ENCODE assay signal across 14 cellular contexts in the genomic region with DNA sequence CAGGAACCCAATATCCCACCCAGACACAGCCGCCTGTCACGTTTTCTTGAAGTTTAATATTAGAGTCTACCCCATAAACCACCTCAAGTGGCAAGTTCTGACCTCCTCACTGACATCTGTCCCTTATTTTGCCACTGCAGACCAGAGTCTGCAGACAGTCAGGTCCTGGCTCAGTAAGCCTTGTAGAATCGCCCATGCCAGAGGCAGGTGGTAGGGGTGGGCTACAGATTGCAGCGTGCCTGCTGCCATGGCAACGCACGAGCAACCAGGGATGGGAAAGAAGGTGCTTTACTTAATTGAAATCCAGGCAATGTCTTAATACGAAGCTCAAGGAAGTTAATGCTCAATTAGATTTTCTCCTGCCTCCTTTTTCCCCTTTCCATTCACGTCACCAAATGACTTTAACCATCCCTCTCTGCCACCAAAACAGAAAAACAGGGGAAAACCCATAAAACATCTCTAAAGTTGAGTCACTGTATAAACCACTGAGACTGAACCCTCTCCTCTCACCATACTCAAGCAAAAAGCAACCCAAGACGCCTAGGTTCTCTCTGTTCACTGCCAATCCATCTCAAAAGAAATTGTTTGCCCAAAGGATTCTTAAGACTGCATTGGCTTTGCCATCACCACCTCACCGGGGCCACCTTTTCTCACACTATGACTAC.
DNase-seq lines count a peak whose midpoint lies in the region; ATAC-seq and TF ChIP-seq lines count a peak whose summit lies in the region.
"Had no signal": no experiment of that assay in that cellular context is flagged by ENCODE, and none has a peak within 500 bp of the region (broad histone marks: within the 10 kb centered on the region; RNA-seq: fewer than 3 reads in every experiment).

No MANE protein-coding gene starts in this region.

- H3K9me3 ChIP-seq in CD4-positive, alpha-beta T cell (ENCODE audit: control insufficient read depth, low read length) = no peaks in the 10 kb centered on the region
- H3K9me3 ChIP-seq in gastroesophageal sphincter = peaks cover 0 to 3% (median 2%) of the 10 kb centered on the region in 3 donors

- H3K4me3 ChIP-seq in GM12865 (ENCODE audit: low read depth, low read length) (no peak overlapping the region), gastroesophageal sphincter (no peak overlapping the region)

- H3K36me3 ChIP-seq in gastroesophageal sphincter = no peaks in the 10 kb centered on the region

- TF ChIP-seq CTCF in GM12865 (IDR thresholded peaks at IDR 0.05; ENCODE audit: insufficient read depth, low read depth, low read length, missing control alignments) (no peak), gastroesophageal sphincter (IDR thresholded peaks at IDR 0.05) (no peak)
- TF ChIP-seq CTCF in CD4-positive, alpha-beta T cell (IDR thresholded peaks at IDR 0.05) = no peak

- no peaks in the 10 kb centered on the region for H3K27me3 Mint-ChIP-seq in activated T-helper 17 cell treated with anti-CD3 and anti-CD28 coated beads, Interleukin-2, amount 50 U/mL, for 72 hours
- H3K27me3 Mint-ChIP-seq in CD4-positive, alpha-beta T cell = no peaks in the 10 kb centered on the region
- H3K27me3 Mint-ChIP-seq: activated naive CD4-positive, alpha-beta T cell treated with anti-CD3 and anti-CD28 coated beads, Interleukin-2, amount 50 U/mL, for 24 hours; central memory CD8-positive, alpha-beta T cell had no signal

- POLR2A ChIA-PET in CD4-positive, alpha-beta T cell (lab: Charles Lee) = no interaction called here

- WGBS in gastroesophageal sphincter (ENCODE audit: low coverage in 1 of 2), 2 donors = 85 to 95% methylated on average over 6 to 9 of the region's 10 CpGs

- TF ChIP-seq POLR2A in GM18505 (IDR thresholded peaks at IDR 0.05; ENCODE audit: borderline replicate concordance, extremely low read depth, insufficient read depth, insufficient read length) (no peak), gastroesophageal sphincter (IDR thresholded peaks at IDR 0.05) (no peak)

- H3K27me3 ChIP-seq in CD4-positive, alpha-beta T cell (ENCODE audit: control insufficient read depth, insufficient read depth, low read length) = no peaks in the 10 kb centered on the region
- no peaks in the 10 kb centered on the region for H3K27me3 ChIP-seq in gastroesophageal sphincter

- H3K9me3 Mint-ChIP-seq in activated T-helper 17 cell treated with anti-CD3 and anti-CD28 coated beads, Interleukin-2, amount 50 U/mL, for 72 hours = no peaks in the 10 kb centered on the region
- H3K9me3 Mint-ChIP-seq in CD4-positive, alpha-beta T cell = no peaks in the 10 kb centered on the region
- H3K9me3 Mint-ChIP-seq: activated naive CD4-positive, alpha-beta T cell treated with anti-CD3 and anti-CD28 coated beads, Interleukin-2, amount 50 U/mL, for 24 hours; central memory CD8-positive, alpha-beta T cell; natural killer cell had no signal

- H3K27ac Mint-ChIP-seq in activated T-helper 17 cell treated with anti-CD3 and anti-CD28 coated beads, Interleukin-2, amount 50 U/mL, for 72 hours = peak overlapping the region; percentile 33
- no peak overlapping the region for H3K27ac Mint-ChIP-seq in CD4-positive, alpha-beta T cell
- H3K27ac Mint-ChIP-seq: activated naive CD4-positive, alpha-beta T cell treated with anti-CD3 and anti-CD28 coated beads, Interleukin-2, amount 50 U/mL, for 24 hours; natural killer cell had no signal

- H3K27ac ChIP-seq in CD4-positive, alpha-beta T cell (ENCODE audit: low read depth, low read length) = no peak overlapping the region
- H3K27ac ChIP-seq in gastroesophageal sphincter = no peak overlapping the region

- DNase-seq in GM12865 (ENCODE audit: low read depth) = peak; percentile 43
- DNase-seq in CD4-positive, alpha-beta T cell = no peak
- DNase-seq: C1 segment of cervical spinal cord, left ventricle myocardium superior, natural killer cell, NCI-H1930, SW 1271 had no signal

- no peaks in the 10 kb centered on the region for H3K4me1 ChIP-seq in gastroesophageal sphincter

- peak overlapping the region; percentile 1 for H3K4me3 Mint-ChIP-seq in activated T-helper 17 cell treated with anti-CD3 and anti-CD28 coated beads, Interleukin-2, amount 50 U/mL, for 72 hours
- H3K4me3 Mint-ChIP-seq in CD4-positive, alpha-beta T cell = no peak overlapping the region
- H3K4me3 Mint-ChIP-seq: activated naive CD4-positive, alpha-beta T cell treated with anti-CD3 and anti-CD28 coated beads, Interleukin-2, amount 50 U/mL, for 24 hours; central memory CD8-positive, alpha-beta T cell; natural killer cell had no signal

- H3K4me1 Mint-ChIP-seq in activated T-helper 17 cell treated with anti-CD3 and anti-CD28 coated beads, Interleukin-2, amount 50 U/mL, for 72 hours = peaks cover 24% of the 10 kb centered on the region
- H3K4me1 Mint-ChIP-seq in CD4-positive, alpha-beta T cell (ENCODE audit: low read depth) = no peaks in the 10 kb centered on the region
- H3K4me1 Mint-ChIP-seq: activated naive CD4-positive, alpha-beta T cell treated with anti-CD3 and anti-CD28 coated beads, Interleukin-2, amount 50 U/mL, for 24 hours had no signal

- no peak for TF ChIP-seq EP300 in gastroesophageal sphincter (IDR thresholded peaks at IDR 0.05)

- CTCF ChIA-PET in CD4-positive, alpha-beta T cell (lab: Charles Lee) = no interaction called here

- H3K36me3 Mint-ChIP-seq in activated T-helper 17 cell treated with anti-CD3 and anti-CD28 coated beads, Interleukin-2, amount 50 U/mL, for 72 hours (ENCODE audit: low read depth) = no peaks in the 10 kb centered on the region
- peaks cover 18% of the 10 kb centered on the region for H3K36me3 Mint-ChIP-seq in CD4-positive, alpha-beta T cell (ENCODE audit: low read depth)
- H3K36me3 Mint-ChIP-seq: natural killer cell had no signal

- ATAC-seq in GM18868 (IDR thresholded peaks at IDR 0.05; ENCODE audit: unreplicated experiment) (peak; percentile 95), HG02763 (IDR thresholded peaks at IDR 0.05; ENCODE audit: unreplicated experiment) (peak; percentile 58), GM18505 (IDR thresholded peaks at IDR 0.05; ENCODE audit: unreplicated experiment) (no peak), gastroesophageal sphincter (no peak)
- ATAC-seq in activated T-helper 17 cell treated with anti-CD3 and anti-CD28 coated beads, Interleukin-2, amount 50 U/mL, for 72 hours (replicated peaks) = peak; percentile 97
- no peak for ATAC-seq in CD4-positive, alpha-beta T cell (ENCODE audit: poor library complexity)
- ATAC-seq: left ventricle myocardium superior, natural killer cell had no signal

- intact Hi-C loops in CD4-positive, alpha-beta T cell (cut with DNase I, micrococcal nuclease) = no loop called here

Comparison
In these comparisons a context has a peak if more than half of its experiments do, and no peak if none do; other contexts are left out.
1. ATAC-seq: peak in GM18868 (single experiment), HG02763 (single experiment) and activated T-helper 17 cell treated with anti-CD3 and anti-CD28 coated beads, Interleukin-2, amount 50 U/mL, for 72 hours (single experiment); none in GM18505 (single experiment), CD4-positive, alpha-beta T cell (single experiment) and gastroesophageal sphincter (single experiment).